ENCODE assay signal across 2 cellular contexts in genomic region chr20:44228465-44229258, GRCh38.
TF ChIP-seq lines count a peak whose summit lies in the region.

No MANE protein-coding gene starts in this region.

TF ChIP-seq in HCT116, 20 proteins besides CTCF, POLR2A, EP300 and RAD21:
- TF ChIP-seq EZH2phosphoT487 (IDR thresholded peaks at IDR 0.05; ENCODE audit: borderline replicate concordance): no peak
- no peak for TF ChIP-seq SIN3A (IDR thresholded peaks at IDR 0.05; ENCODE audit: low read depth)
- TF ChIP-seq YY1 (IDR thresholded peaks at IDR 0.05; ENCODE audit: extremely low read depth, insufficient replicate concordance, low read depth, low read length): no peak
- no peak for TF ChIP-seq EZH2 (IDR thresholded peaks at IDR 0.05)
- TF ChIP-seq FOSL1 (IDR thresholded peaks at IDR 0.05; ENCODE audit: low read depth): no peak
- TF ChIP-seq, protein P1, sequence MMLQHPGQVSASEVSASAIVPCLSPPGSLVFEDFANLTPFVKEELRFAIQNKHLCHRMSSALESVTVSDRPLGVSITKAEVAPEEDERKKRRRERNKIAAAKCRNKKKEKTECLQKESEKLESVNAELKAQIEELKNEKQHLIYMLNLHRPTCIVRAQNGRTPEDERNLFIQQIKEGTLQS (IDR thresholded peaks at IDR 0.05): no peak
- no peak for TF ChIP-seq CBX3 (IDR thresholded peaks at IDR 0.05; ENCODE audit: low read depth)
- TF ChIP-seq EGR1 (IDR thresholded peaks at IDR 0.05; ENCODE audit: low read depth): no peak
- no peak for TF ChIP-seq CEBPB (IDR thresholded peaks at IDR 0.05; ENCODE audit: low read depth)
- TF ChIP-seq ELF1 (IDR thresholded peaks at IDR 0.05; ENCODE audit: borderline replicate concordance, low read depth): no peak
- TF ChIP-seq JUND (IDR thresholded peaks at IDR 0.05): no peak
- TF ChIP-seq ZFX (IDR thresholded peaks at IDR 0.05): no peak
- TF ChIP-seq TCF7L2 (IDR thresholded peaks at IDR 0.05; ENCODE audit: borderline replicate concordance, extremely low read depth, insufficient read depth, insufficient read length): no peak
- no peak for TF ChIP-seq REST (IDR thresholded peaks at IDR 0.05; ENCODE audit: low read depth)
- TF ChIP-seq ZBTB33 (IDR thresholded peaks at IDR 0.05; ENCODE audit: extremely low read depth, insufficient replicate concordance, low read length): no peak
- TF ChIP-seq ZNF274 (IDR thresholded peaks at IDR 0.05; ENCODE audit: low read depth, low read length): no peak
- TF ChIP-seq, protein P2, sequence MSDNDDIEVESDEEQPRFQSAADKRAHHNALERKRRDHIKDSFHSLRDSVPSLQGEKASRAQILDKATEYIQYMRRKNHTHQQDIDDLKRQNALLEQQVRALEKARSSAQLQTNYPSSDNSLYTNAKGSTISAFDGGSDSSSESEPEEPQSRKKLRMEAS (IDR thresholded peaks at IDR 0.05): no peak
- no peak for TF ChIP-seq SP1 (IDR thresholded peaks at IDR 0.05; ENCODE audit: low read depth)

TF ChIP-seq in H1, 55 proteins besides CTCF, POLR2A, EP300 and RAD21:
- TF ChIP-seq FOSL1 (IDR thresholded peaks at IDR 0.05; ENCODE audit: insufficient read depth, low read depth, low read length): no peak
- TF ChIP-seq, protein P1 (IDR thresholded peaks at IDR 0.05; ENCODE audit: insufficient read depth, low read depth, low read length): no peak
- TF ChIP-seq MAFK (IDR thresholded peaks at IDR 0.05; ENCODE audit: low read depth, low read length): no peak
- no peak for TF ChIP-seq RXRA (IDR thresholded peaks at IDR 0.05; ENCODE audit: insufficient read depth, low read depth, low read length)
- TF ChIP-seq HDAC6 (IDR thresholded peaks at IDR 0.05; ENCODE audit: low read depth, low read length): no peak
- no peak for TF ChIP-seq JUN (IDR thresholded peaks at IDR 0.05; ENCODE audit: low read depth, low read length)
- TF ChIP-seq YY1 (IDR thresholded peaks at IDR 0.05; ENCODE audit: low read depth, low read length): no peak
- no peak for TF ChIP-seq SP2 (IDR thresholded peaks at IDR 0.05; ENCODE audit: low read length)
- no peak for TF ChIP-seq SRF (IDR thresholded peaks at IDR 0.05; ENCODE audit: low read depth, low read length)
TF ChIP-seq in H1: peak in this region for 0.
